Comparison of ENCODE assay signal across 9 cellular contexts in genomic region chr9:136901516-136902258, GRCh38. TPM values are rescaled to one million over a fixed set of nuclear protein-coding genes. Genes with fewer than 3 reads are reported as not detected.
DNase-seq lines count a peak whose midpoint lies in the region; ATAC-seq and TF ChIP-seq lines count a peak whose summit lies in the region.
"Had no signal": no experiment of that assay in that cellular context is flagged by ENCODE, and none has a peak within 500 bp of the region (broad histone marks: within the 10 kb centered on the region; RNA-seq: fewer than 3 reads in every experiment).

No MANE protein-coding gene starts in this region.

- intact Hi-C loops in heart left ventricle (cut with DNase I) = loop anchor here in 4 of 10 donors (2.0 to 5.0 kb wide), 4 partner anchors 23 to 41 kb away; partner anchors contain the start of genes FBXW5 (in 2 of the 4) and EDF1 (in 1 of the 4)

- H3K9ac ChIP-seq in BLaER1 = peak overlapping the region; percentile 24; the same call in 1 of the 2 replicates

- peak overlapping the region; percentile 63 for H3K4me2 ChIP-seq in BLaER1

- H3K36me3 ChIP-seq in BLaER1 = peaks cover 100% of the 10 kb centered on the region
- peaks cover 0 to 42% (median 29%) of the 10 kb centered on the region in 9 donors for H3K36me3 ChIP-seq in heart left ventricle
- peaks cover 82% of the 10 kb centered on the region for H3K36me3 ChIP-seq in WERI-Rb-1

- no peak overlapping the region for H3K4me3 ChIP-seq in BLaER1
- H3K4me3 ChIP-seq in heart left ventricle = peak overlapping the region in 5 of 12 donors; percentile 1 to 23 (median 11)
- no peak overlapping the region for H3K4me3 ChIP-seq in WERI-Rb-1 (ENCODE audit: low read depth, low read length)

- H3K27ac ChIP-seq in BLaER1 (peak overlapping the region; percentile 9; the same call in 1 of the 2 replicates), heart left ventricle (peak overlapping the region; percentile 30 to 94 (median 80)), WERI-Rb-1 (no peak overlapping the region)
- H3K27ac ChIP-seq: neutrophil had no signal

- TF ChIP-seq POLR2A in heart left ventricle (IDR thresholded peaks at IDR 0.05) = no peak

- H3K4me1 ChIP-seq in BLaER1 = peaks cover 39% of the 10 kb centered on the region
- peaks cover 0 to 37% (median 32%) of the 10 kb centered on the region in 12 donors for H3K4me1 ChIP-seq in heart left ventricle

- no peaks in the 10 kb centered on the region; the same call in 1 of the 2 replicates for H3K9me3 ChIP-seq in BLaER1
- no peaks in the 10 kb centered on the region for H3K9me3 ChIP-seq in heart left ventricle
- no peaks in the 10 kb centered on the region for H3K9me3 ChIP-seq in WERI-Rb-1 (ENCODE audit: severe bottlenecking)
- H3K9me3 ChIP-seq: neutrophil had no signal

- WGBS in heart left ventricle, 4 donors = 33 to 45% (median 41%) methylated on average over 18 to 20 of the region's 20 CpGs

- ATAC-seq in GM21515 (IDR thresholded peaks at IDR 0.05; ENCODE audit: unreplicated experiment) = peak; percentile 46
- peak; percentile 23 to 42 (median 38) for ATAC-seq in heart left ventricle

- no peaks in the 10 kb centered on the region for H3K27me3 ChIP-seq in BLaER1
- H3K27me3 ChIP-seq in heart left ventricle = no peaks in the 10 kb centered on the region
- H3K27me3 ChIP-seq in WERI-Rb-1 (ENCODE audit: insufficient read depth, low read depth, severe bottlenecking) = no peaks in the 10 kb centered on the region
- H3K27me3 ChIP-seq: neutrophil had no signal

- peaks cover 82% of the 10 kb centered on the region for H4K20me1 ChIP-seq in BLaER1

- peak; percentile 53 for DNase-seq in MV-4-11 (lab: John Stamatoyannopoulos, UW)
- peak; percentile 26 for DNase-seq in activated T-helper 1 cell treated with Interleukin-2 at 50 U/mL for 16 hours (ENCODE audit: low read depth)
- DNase-seq in heart left ventricle = peak in 2 of 5 donors; percentile 41 to 46
- DNase-seq in stimulated activated CD4-positive, alpha-beta T cell treated with anti-CD3 and anti-CD28 coated beads, Interleukin-1b, Interleukin-23, amount 100 ng/mL, for 4 hours (ENCODE audit: low read depth in 2 of 2) = peak; percentile 64 to 68
- no peak for DNase-seq in WERI-Rb-1
- no peak for DNase-seq in NCI-H526 treated with DMSO at 0.1 percent for 48 hours (lab: John Stamatoyannopoulos, UW)

- TF ChIP-seq CTCF in heart left ventricle (IDR thresholded peaks at IDR 0.05) = no peak
- no peak for TF ChIP-seq CTCF in WERI-Rb-1 (IDR thresholded peaks at IDR 0.05; ENCODE audit: low read depth, low read length)

RNA-seq across cellular contexts. Expression of gene TRAF2, which starts 15.4 kb away (rescaled TPM):
- total RNA-seq in heart left ventricle = 10 to 100 TPM in 3 of 9 donors, 1 to 10 TPM in 6; 6.3 to 14.7 (median 9.1) TPM
- polyA plus RNA-seq in heart left ventricle = 10 to 100 TPM; 10.6 to 28.3 TPM

RNA-seq across cellular contexts. Expression of gene EDF1, which starts 35.6 kb away (rescaled TPM):
- total RNA-seq in heart left ventricle = 100 to 1,000 TPM; 289 to 467 (median 341) TPM
- 100 to 1,000 TPM; 454 to 605 TPM for polyA plus RNA-seq in heart left ventricle

RNA-seq across cellular contexts. Expression of gene FBXW5, which starts 42.9 kb away (rescaled TPM):
- total RNA-seq in heart left ventricle = 100 to 1,000 TPM; 110 to 388 (median 147) TPM
- polyA plus RNA-seq in heart left ventricle = 100 to 1,000 TPM; 189 to 206 TPM

RNA-seq across cellular contexts. Expression of gene C8G, which starts 43.4 kb away (rescaled TPM):
- 1 to 10 TPM in 7 of 9 donors, not detected in 2; 1.2 to 3.7 (median 1.5) TPM for total RNA-seq in heart left ventricle
- 1 to 10 TPM; 1.0 to 3.1 TPM for polyA plus RNA-seq in heart left ventricle

RNA-seq across cellular contexts. Expression of gene MAMDC4, which starts 49.5 kb away (rescaled TPM):
- total RNA-seq in heart left ventricle = 1 to 10 TPM; 2.9 to 8.3 (median 6.1) TPM
- 10 to 100 TPM in 1 of 2 donors, 1 to 10 TPM in 1; 4.5 to 14.9 TPM for polyA plus RNA-seq in heart left ventricle

Comparison
In these comparisons a context has a peak if more than half of its experiments do, and no peak if none do; other contexts are left out.
1. DNase-seq: peak in MV-4-11 (single experiment), activated T-helper 1 cell treated with Interleukin-2 at 50 U/mL for 16 hours (single experiment) and stimulated activated CD4-positive, alpha-beta T cell treated with anti-CD3 and anti-CD28 coated beads, Interleukin-1b, Interleukin-23, amount 100 ng/mL, for 4 hours (2 of 2); none in WERI-Rb-1 (single experiment) and NCI-H526 treated with DMSO at 0.1 percent for 48 hours (single experiment).